ENCODE assay signal across 14 cellular contexts in the genomic region with DNA sequence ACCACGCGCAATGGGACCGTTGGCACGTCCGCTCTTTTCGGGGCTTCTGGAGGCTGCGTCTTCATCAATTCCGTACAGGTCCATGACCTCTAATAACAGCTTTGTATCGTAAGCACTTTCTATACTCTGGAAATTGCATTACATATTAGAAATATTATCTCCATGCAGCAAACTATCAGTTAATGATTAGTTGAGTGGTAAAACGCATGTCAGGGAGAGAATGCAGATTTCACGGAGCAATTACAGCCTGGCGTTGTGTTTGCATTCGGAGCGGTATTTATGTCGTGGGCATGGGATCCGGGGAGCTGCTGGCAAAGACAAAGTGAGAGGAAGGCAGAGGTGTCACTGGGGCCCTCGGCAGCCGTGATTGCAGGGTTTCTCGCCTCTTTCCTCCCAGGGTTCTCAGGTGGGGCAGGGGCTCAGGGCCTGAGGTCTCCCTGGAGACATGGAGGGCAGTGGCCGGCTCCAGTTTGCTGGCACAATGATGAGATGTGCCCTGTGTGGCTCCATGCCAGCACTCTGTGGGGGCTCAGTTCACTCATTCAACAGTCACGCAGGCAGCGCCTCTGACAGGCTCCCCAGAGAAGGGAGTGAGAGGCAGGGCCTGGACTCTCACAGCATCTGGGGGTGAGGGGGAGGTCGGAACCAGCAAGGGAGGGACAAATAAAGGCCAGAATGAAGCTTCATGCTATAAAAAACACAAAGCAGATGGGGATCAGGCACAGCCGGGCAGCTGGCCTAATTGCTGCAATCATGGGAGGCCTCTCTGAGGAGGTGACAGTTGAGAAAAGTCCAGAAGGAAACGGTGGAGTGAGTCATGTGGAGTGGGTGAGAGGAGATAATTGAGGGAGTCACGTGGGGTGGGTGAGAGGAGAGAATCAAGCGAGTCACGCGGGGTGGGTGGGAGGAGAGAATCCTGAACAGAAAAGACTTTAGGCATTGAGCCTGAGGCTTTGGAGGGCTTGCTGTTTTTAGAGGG.
DNase-seq lines count a peak whose midpoint lies in the region; ATAC-seq lines count a peak whose summit lies in the region.
"Had no signal": no experiment of that assay in that cellular context is flagged by ENCODE, and none has a peak within 500 bp of the region (broad histone marks: within the 10 kb centered on the region; RNA-seq: fewer than 3 reads in every experiment).

No MANE protein-coding gene starts in this region.

- peak; percentile 27 for DNase-seq in NK-92 treated with Interleukin-12 subunit alpha and Interleukin-12 subunit beta, amount 100 ng/mL, for 24 hours (lab: John Stamatoyannopoulos, UW)
- DNase-seq in NK-92 (lab: John Stamatoyannopoulos, UW; ENCODE audit: unreplicated experiment) (no peak), NCI-H1694 treated with DMSO at 0.1 percent for 48 hours (lab: John Stamatoyannopoulos, UW) (peak; percentile 19), caudate nucleus (lab: John Stamatoyannopoulos, UW) (peak in 42 of 61 donors; percentile 11 to 89 (median 50)), posterior vena cava (ENCODE audit: low spot score) (peak; percentile 76), HT-29 (ENCODE audit: low spot score) (no peak)
- DNase-seq: body of pancreas; gastrocnemius medialis; immature natural killer cell; NCI-H2227 treated with DMSO at 0.1 percent for 48 hours; stimulated activated CD4-positive, alpha-beta T cell treated with anti-CD3 and anti-CD28 coated beads, Interleukin-12 subunit alpha, Interleukin-12 subunit beta, amount 100 ng/mL, for 4 hours had no signal

- intact Hi-C loops in posterior vena cava (cut with DNase I) = no loop called here

- ATAC-seq in GM18907 (IDR thresholded peaks at IDR 0.05; ENCODE audit: unreplicated experiment) = no peak
- no peak for ATAC-seq in GM21576 (IDR thresholded peaks at IDR 0.05; ENCODE audit: unreplicated experiment)
- ATAC-seq: body of pancreas, gastrocnemius medialis had no signal

- H3K27ac ChIP-seq in caudate nucleus (ENCODE audit: low read depth, low read length) = no peak overlapping the region
- H3K27ac ChIP-seq: body of pancreas, gastrocnemius medialis, HL-60 had no signal

Comparison
In these comparisons a context has a peak if more than half of its experiments do, and no peak if none do; other contexts are left out.
1. DNase-seq: peak in NK-92 treated with Interleukin-12 subunit alpha and Interleukin-12 subunit beta, amount 100 ng/mL, for 24 hours (single experiment), NCI-H1694 treated with DMSO at 0.1 percent for 48 hours (single experiment), caudate nucleus (42 of 61) and posterior vena cava (single experiment); none in NK-92 (single experiment) and HT-29 (single experiment).